In genomic region chr15:89482139-89482538, GRCh38 we compare ENCODE assay signal across 1 cellular context.
TF ChIP-seq lines count a peak whose summit lies in the region.

No MANE protein-coding gene starts in this region.

TF ChIP-seq in SK-N-SH treated with all-trans-retinoic acid at 6 μM for 48 hours, 23 proteins besides CTCF, POLR2A, EP300 and RAD21 (continued from another document):
- TF ChIP-seq ISL1 (CRISPR knock-in tag; IDR thresholded peaks at IDR 0.05), result no peak
- TF ChIP-seq PPARA (CRISPR knock-in tag; IDR thresholded peaks at IDR 0.05; ENCODE audit: borderline replicate concordance), result no peak
- TF ChIP-seq, protein P1, sequence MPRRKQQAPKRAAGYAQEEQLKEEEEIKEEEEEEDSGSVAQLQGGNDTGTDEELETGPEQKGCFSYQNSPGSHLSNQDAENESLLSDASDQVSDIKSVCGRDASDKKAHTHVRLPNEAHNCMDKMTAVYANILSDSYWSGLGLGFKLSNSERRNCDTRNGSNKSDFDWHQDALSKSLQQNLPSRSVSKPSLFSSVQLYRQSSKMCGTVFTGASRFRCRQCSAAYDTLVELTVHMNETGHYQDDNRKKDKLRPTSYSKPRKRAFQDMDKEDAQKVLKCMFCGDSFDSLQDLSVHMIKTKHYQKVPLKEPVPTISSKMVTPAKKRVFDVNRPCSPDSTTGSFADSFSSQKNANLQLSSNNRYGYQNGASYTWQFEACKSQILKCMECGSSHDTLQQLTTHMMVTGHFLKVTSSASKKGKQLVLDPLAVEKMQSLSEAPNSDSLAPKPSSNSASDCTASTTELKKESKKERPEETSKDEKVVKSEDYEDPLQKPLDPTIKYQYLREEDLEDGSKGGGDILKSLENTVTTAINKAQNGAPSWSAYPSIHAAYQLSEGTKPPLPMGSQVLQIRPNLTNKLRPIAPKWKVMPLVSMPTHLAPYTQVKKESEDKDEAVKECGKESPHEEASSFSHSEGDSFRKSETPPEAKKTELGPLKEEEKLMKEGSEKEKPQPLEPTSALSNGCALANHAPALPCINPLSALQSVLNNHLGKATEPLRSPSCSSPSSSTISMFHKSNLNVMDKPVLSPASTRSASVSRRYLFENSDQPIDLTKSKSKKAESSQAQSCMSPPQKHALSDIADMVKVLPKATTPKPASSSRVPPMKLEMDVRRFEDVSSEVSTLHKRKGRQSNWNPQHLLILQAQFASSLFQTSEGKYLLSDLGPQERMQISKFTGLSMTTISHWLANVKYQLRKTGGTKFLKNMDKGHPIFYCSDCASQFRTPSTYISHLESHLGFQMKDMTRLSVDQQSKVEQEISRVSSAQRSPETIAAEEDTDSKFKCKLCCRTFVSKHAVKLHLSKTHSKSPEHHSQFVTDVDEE (CRISPR knock-in tag; IDR thresholded peaks at IDR 0.05), result no peak
- no peak for TF ChIP-seq OSR1 (CRISPR knock-in tag; IDR thresholded peaks at IDR 0.05)
